Comparison of ENCODE assay signal across 14 cellular contexts in genomic region chr2:20506281-20506685, GRCh38. TPM values are rescaled to one million over a fixed set of nuclear protein-coding genes. Genes with fewer than 3 reads are reported as not detected.
DNase-seq lines count a peak whose midpoint lies in the region; ATAC-seq and TF ChIP-seq lines count a peak whose summit lies in the region.
"Had no signal": no experiment of that assay in that cellular context is flagged by ENCODE, and none has a peak within 500 bp of the region (broad histone marks: within the 10 kb centered on the region; RNA-seq: fewer than 3 reads in every experiment).

No MANE protein-coding gene starts in this region.

- no peaks in the 10 kb centered on the region for H4K20me1 ChIP-seq in KMS-11 (ENCODE audit: insufficient read depth)

- no peak for ATAC-seq in GM19395 (IDR thresholded peaks at IDR 0.05; ENCODE audit: unreplicated experiment)

- H3K4me1 ChIP-seq in KMS-11 (ENCODE audit: low read depth, poor library complexity, severe bottlenecking) = peaks cover 68% of the 10 kb centered on the region
- H3K4me1 ChIP-seq: prostate gland had no signal

- H3K9ac ChIP-seq in KMS-11 = peak overlapping the region; percentile 56; the same call in 1 of the 2 replicates

- H3K4me2 ChIP-seq in KMS-11 = peak overlapping the region; percentile 86

- H3K79me2 ChIP-seq in KMS-11 (ENCODE audit: insufficient read depth, low read depth) = no peaks in the 10 kb centered on the region

- no peaks in the 10 kb centered on the region for H3K27me3 ChIP-seq in KMS-11 (ENCODE audit: insufficient read depth, low read depth)
- H3K27me3 ChIP-seq: uterus had no signal

- peak overlapping the region; percentile 69 for H3K27ac ChIP-seq in KMS-11
- H3K27ac ChIP-seq: prostate gland, uterus had no signal

- peak overlapping the region; percentile 41 for H2AFZ ChIP-seq in KMS-11 (ENCODE audit: low read depth)

- H3K36me3 ChIP-seq in KMS-11 (ENCODE audit: insufficient read depth) = no peaks in the 10 kb centered on the region
- H3K36me3 ChIP-seq: prostate gland, uterus had no signal

- TF ChIP-seq CTCF in AG09309 (IDR thresholded peaks at IDR 0.05; ENCODE audit: control insufficient read depth, insufficient read depth, low read depth, low read length, missing control alignments) (peak; percentile 45), KMS-11 (conservative IDR thresholded peaks at IDR 0.05; ENCODE audit: low read depth, low read length) (no peak), cardiac fibroblast (IDR thresholded peaks at IDR 0.05; ENCODE audit: low read depth, low read length) (peak; percentile 41)

- no peak overlapping the region for H3K4me3 ChIP-seq in AG09309 (ENCODE audit: control insufficient read depth, low read depth, low read length)
- no peak overlapping the region for H3K4me3 ChIP-seq in KMS-11 (IDR thresholded peaks at IDR 0.05; ENCODE audit: insufficient read depth, low read depth, low read length)
- H3K4me3 ChIP-seq in cardiac fibroblast (replicated peaks in 1 of 2; ENCODE audit: low read depth in 2 of 2, low read length in 2 of 2) = no peak overlapping the region
- H3K4me3 ChIP-seq: prostate gland, uterus had no signal

- no peak for DNase-seq in AG09309 (ENCODE audit: low read depth)
- peak; percentile 76 to 80 for DNase-seq in cardiac fibroblast (ENCODE audit: low read depth in 2 of 2)
- peak; percentile 78 for DNase-seq in kidney tubule cell (ENCODE audit: low spot score)
- DNase-seq in cerebellum (ENCODE audit: low spot score) = no peak
- DNase-seq in NCI-H510A (lab: John Stamatoyannopoulos, UW) = no peak
- no peak for DNase-seq in GM19240 (ENCODE audit: insufficient read length, low spot score)
- DNase-seq: activated naive CD4-positive, alpha-beta T cell treated with anti-CD3 and anti-CD28 coated beads, Interleukin-2, amount 10 ng/mL, durations not matched to agents 7 days and 5 days; COR-L47; left cardiac atrium; NCI-H446; uterus had no signal

RNA-seq across cellular contexts. Expression of gene RHOB, which starts 59.4 kb away (rescaled TPM):
- 123 TPM for total RNA-seq in cerebellum

Comparison
In these comparisons a context has a peak if more than half of its experiments do, and no peak if none do; other contexts are left out.
1. DNase-seq: peak in cardiac fibroblast (2 of 2) and kidney tubule cell (single experiment); none in AG09309 (single experiment), cerebellum (single experiment), NCI-H510A (single experiment) and GM19240 (single experiment).